ENCODE assay signal across 8 cellular contexts in the genomic region with DNA sequence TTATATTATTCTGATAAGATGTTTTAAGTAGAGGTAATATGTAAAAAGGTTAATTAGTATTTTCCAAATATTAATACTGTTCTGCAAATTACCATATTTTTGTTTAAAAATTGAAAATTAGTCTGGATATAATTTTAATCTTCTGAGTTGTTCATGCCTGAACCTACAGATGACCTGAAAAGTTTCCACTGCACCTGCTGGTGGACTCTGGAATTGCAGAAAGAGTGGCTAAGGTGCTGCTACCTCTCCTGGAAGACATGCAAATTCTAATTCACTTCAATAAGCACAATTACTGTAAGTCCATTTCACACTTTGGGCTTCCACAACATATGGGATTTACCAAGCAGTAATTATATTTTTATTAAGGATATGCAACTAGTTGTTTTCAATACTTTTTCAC.
DNase-seq lines count a peak whose midpoint lies in the region; ATAC-seq lines count a peak whose summit lies in the region.

No MANE protein-coding gene starts in this region.

- H3K9me3 ChIP-seq in CD8-positive, alpha-beta memory T cell (ENCODE audit: low read length): no peaks in the 10 kb centered on the region

- POLR2A ChIA-PET in CD8-positive, alpha-beta memory T cell (lab: Charles Lee): no interaction called here

- no peaks in the 10 kb centered on the region for H3K4me1 ChIP-seq in CD8-positive, alpha-beta memory T cell (ENCODE audit: insufficient read depth, low read length)

- no peak overlapping the region for H3K27ac Mint-ChIP-seq in CD8-positive, alpha-beta memory T cell

- H3K27me3 ChIP-seq in CD8-positive, alpha-beta memory T cell (ENCODE audit: insufficient read depth, low read length, poor library complexity, severe bottlenecking): no peaks in the 10 kb centered on the region

- H3K27me3 Mint-ChIP-seq in CD8-positive, alpha-beta memory T cell: peaks cover 6 to 42% of the 10 kb centered on the region in 2 donors
- peaks cover 14% of the 10 kb centered on the region for H3K27me3 Mint-ChIP-seq in activated T-cell treated with anti-CD3 and anti-CD28 coated beads, Interleukin-2, amount 50 U/mL, for 4 hours (ENCODE audit: low read depth)

- no peak overlapping the region for H3K27ac ChIP-seq in CD8-positive, alpha-beta memory T cell (ENCODE audit: low read depth, low read length)

- no peak overlapping the region for H3K4me3 Mint-ChIP-seq in CD8-positive, alpha-beta memory T cell
- H3K4me3 Mint-ChIP-seq in activated T-cell treated with anti-CD3 and anti-CD28 coated beads, Interleukin-2, amount 50 U/mL, for 4 hours: no peak overlapping the region

- no peak overlapping the region for H3K4me3 ChIP-seq in CD8-positive, alpha-beta memory T cell (ENCODE audit: low read length)

- H3K36me3 ChIP-seq in CD8-positive, alpha-beta memory T cell (ENCODE audit: insufficient read depth, low read length): no peaks in the 10 kb centered on the region

- peaks cover 0 to 3% (median 0%) of the 10 kb centered on the region in 3 donors for H3K4me1 Mint-ChIP-seq in CD8-positive, alpha-beta memory T cell
- H3K4me1 Mint-ChIP-seq in activated T-cell treated with anti-CD3 and anti-CD28 coated beads, Interleukin-2, amount 50 U/mL, for 4 hours (ENCODE audit: low read depth): no peaks in the 10 kb centered on the region

- peaks cover 0 to 1% (median under 1%) of the 10 kb centered on the region in 3 donors for H3K36me3 Mint-ChIP-seq in CD8-positive, alpha-beta memory T cell
- no peaks in the 10 kb centered on the region for H3K36me3 Mint-ChIP-seq in activated T-cell treated with anti-CD3 and anti-CD28 coated beads, Interleukin-2, amount 50 U/mL, for 4 hours (ENCODE audit: insufficient read depth)

- H3K9me3 Mint-ChIP-seq in CD8-positive, alpha-beta memory T cell: no peaks in the 10 kb centered on the region
- no peaks in the 10 kb centered on the region for H3K9me3 Mint-ChIP-seq in activated T-cell treated with anti-CD3 and anti-CD28 coated beads, Interleukin-2, amount 50 U/mL, for 4 hours

- peak; percentile 41 to 73 (median 44) for DNase-seq in CD8-positive, alpha-beta memory T cell
- DNase-seq in NCI-H69 (lab: John Stamatoyannopoulos, UW) (peak; percentile 71), glomerular visceral epithelial cell (ENCODE audit: extremely low spot score) (peak; percentile 44), amygdala (lab: John Stamatoyannopoulos, UW) (no peak)
- DNase-seq in activated T-cell treated with anti-CD3 and anti-CD28 coated beads, Interleukin-2, amount 50 U/mL, for 4 hours: peak; percentile 59
- peak; percentile 54 for DNase-seq in stimulated activated CD8-positive, alpha-beta memory T cell treated with anti-CD3 and anti-CD28 coated beads, Interleukin-12 subunit alpha, Interleukin-12 subunit beta, amount 100 ng/mL, for 1 hour (ENCODE audit: low read depth)

- ATAC-seq in GM19351 (IDR thresholded peaks at IDR 0.05; ENCODE audit: unreplicated experiment) (peak; percentile 69), HG02623 (IDR thresholded peaks at IDR 0.05; ENCODE audit: unreplicated experiment) (no peak)
- no peak for ATAC-seq in activated T-cell treated with anti-CD3 and anti-CD28 coated beads, Interleukin-2, amount 50 U/mL, for 4 hours

- CTCF ChIA-PET in CD8-positive, alpha-beta memory T cell (lab: Charles Lee): interaction anchor here (1.1 to 2.4 kb wide), 3 partner anchors 9 to 17 kb away, joined by 4 to 7 read pairs (median 5); no protein-coding TSS in a partner anchor

Comparison
In these comparisons a context has a peak if more than half of its experiments do, and no peak if none do; other contexts are left out.
1. DNase-seq: peak in CD8-positive, alpha-beta memory T cell (5 of 5), NCI-H69 (single experiment), activated T-cell treated with anti-CD3 and anti-CD28 coated beads, Interleukin-2, amount 50 U/mL, for 4 hours (single experiment), glomerular visceral epithelial cell (single experiment) and stimulated activated CD8-positive, alpha-beta memory T cell treated with anti-CD3 and anti-CD28 coated beads, Interleukin-12 subunit alpha, Interleukin-12 subunit beta, amount 100 ng/mL, for 1 hour (single experiment); none in amygdala (0 of 56).